Comparison of ENCODE assay signal across 18 cellular contexts in the genomic region with DNA sequence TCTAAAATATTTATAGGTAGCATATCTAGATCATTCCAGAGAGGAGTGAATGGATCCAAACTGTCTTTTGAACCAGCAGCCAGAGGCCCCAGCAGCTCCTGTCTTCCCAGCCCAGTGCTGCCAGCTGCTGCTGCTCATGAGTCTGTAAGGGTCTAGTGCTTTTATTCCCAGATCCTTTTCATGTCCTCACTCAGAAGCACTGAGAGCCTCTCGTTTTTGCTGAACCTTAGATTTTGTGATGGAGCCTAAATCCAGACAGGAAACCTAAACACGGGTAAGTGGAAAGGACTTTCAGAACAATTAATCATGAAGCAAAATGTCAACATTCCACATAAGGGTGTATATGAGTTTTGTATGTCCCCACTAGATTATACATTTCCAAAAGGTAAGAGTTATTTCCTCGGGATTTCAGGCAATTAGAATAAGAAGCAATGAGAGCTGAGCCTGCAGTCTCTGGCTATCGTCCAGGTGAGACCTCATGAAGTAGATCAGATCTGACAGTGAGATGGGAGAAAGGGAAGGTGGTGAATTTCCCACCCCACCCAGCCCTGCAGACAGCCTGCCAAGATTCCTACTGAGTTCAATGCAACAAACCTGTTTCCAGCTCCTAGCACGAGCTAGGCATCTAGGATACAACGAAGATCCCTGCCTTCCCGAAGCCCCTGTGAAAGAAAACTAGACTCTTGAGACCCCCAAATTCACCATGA.
DNase-seq lines count a peak whose midpoint lies in the region; TF ChIP-seq lines count a peak whose summit lies in the region.
"Had no signal": no experiment of that assay in that cellular context is flagged by ENCODE, and none has a peak within 500 bp of the region (broad histone marks: within the 10 kb centered on the region; RNA-seq: fewer than 3 reads in every experiment).

No MANE protein-coding gene starts in this region.

- no TSS peak for BruUV-seq in mammary epithelial cell (replicated peaks; lab: Mats Ljungman, UMichigan)
- BruUV-seq in MCF 10A (replicated peaks; lab: Mats Ljungman, UMichigan): no TSS peak

- POLR2A ChIA-PET in MCF 10A (lab: Yijun Ruan, JAX): interaction anchor here (0.5 to 15.3 kb wide), 9 partner anchors 19 to 866 kb away, joined by 3 to 336 read pairs (median 4); a partner anchor contains a TSS

- H3F3A ChIP-seq in smooth muscle cell (ENCODE audit: low read depth) (peaks cover 4% of the 10 kb centered on the region), MM.1S (ENCODE audit: insufficient read depth, low read length) (no peaks in the 10 kb centered on the region)

- no peaks in the 10 kb centered on the region for H3K36me3 ChIP-seq in mammary epithelial cell (ENCODE audit: insufficient read depth, low read length)
- no peaks in the 10 kb centered on the region for H3K36me3 ChIP-seq in Peyer's patch
- no peaks in the 10 kb centered on the region for H3K36me3 ChIP-seq in left ventricle myocardium inferior
- H3K36me3 ChIP-seq in smooth muscle cell (ENCODE audit: low read depth): no peaks in the 10 kb centered on the region
- no peaks in the 10 kb centered on the region for H3K36me3 ChIP-seq in MM.1S (replicated peaks; ENCODE audit: insufficient read depth, low read length)
- H3K36me3 ChIP-seq: ascending aorta, lower lobe of right lung had no signal

- H3K27ac ChIP-seq in mammary epithelial cell (ENCODE audit: insufficient read depth, low read depth, low read length) (no peak overlapping the region), Peyer's patch (no peak overlapping the region), left ventricle myocardium inferior (replicated peaks) (peak overlapping the region; percentile 53), smooth muscle cell (ENCODE audit: low read depth) (no peak overlapping the region), MM.1S (ENCODE audit: low read length) (no peak overlapping the region)
- H3K27ac ChIP-seq: ascending aorta, epithelial cell of prostate, KMS-11, lower lobe of right lung had no signal

- 84% methylated on average over 7 of the region's 7 CpGs for WGBS in mammary epithelial cell (ENCODE audit: low coverage, missing lambda C conversion rate)
- 58% methylated on average over 7 of the region's 7 CpGs for WGBS in smooth muscle cell (ENCODE audit: low lambda C conversion rate)

- H2AFZ ChIP-seq in mammary epithelial cell (ENCODE audit: low read depth, low read length) (peak overlapping the region; percentile 18), smooth muscle cell (ENCODE audit: low read depth) (peak overlapping the region; percentile 30), MM.1S (ENCODE audit: low read length) (no peak overlapping the region)

- no peak overlapping the region for H3K4me3 Mint-ChIP-seq in MCF 10A (ENCODE audit: unreplicated experiment)
- H3K4me3 Mint-ChIP-seq in activated naive CD8-positive, alpha-beta T cell treated with anti-CD3 and anti-CD28 coated beads for 36 hours: no peak overlapping the region
- H3K4me3 Mint-ChIP-seq: activated CD4-positive, alpha-beta T cell treated with anti-CD3 and anti-CD28 coated beads for 36 hours; T-helper 1 cell treated with Interleukin-12 subunit alpha and Interleukin-12 subunit beta and Interleukin-4 antibody, amounts not matched to agents 30 μg/mL and 1 μg/mL, for 36 hours had no signal

- no peak for TF ChIP-seq POLR2A in Peyer's patch (IDR thresholded peaks at IDR 0.05)

- CTCF ChIA-PET in mammary epithelial cell (lab: Charles Lee; ENCODE audit: low non-redundant PET): no interaction called here
- CTCF ChIA-PET in MCF 10A (lab: Yijun Ruan, JAX): interaction anchor here (0.6 to 5.6 kb wide), 4 partner anchors 173 to 539 kb away, joined by 3 to 100 read pairs (median 38); a partner anchor contains a TSS

- dilution Hi-C loops in mammary epithelial cell (cut with HindIII; ENCODE audit: low sequenced_read_pairs): no loop called here

- H3K27me3 Mint-ChIP-seq in MCF 10A (ENCODE audit: insufficient read depth, unreplicated experiment): no peaks in the 10 kb centered on the region
- no peaks in the 10 kb centered on the region for H3K27me3 Mint-ChIP-seq in activated naive CD8-positive, alpha-beta T cell treated with anti-CD3 and anti-CD28 coated beads for 36 hours
- H3K27me3 Mint-ChIP-seq: activated CD4-positive, alpha-beta T cell treated with anti-CD3 and anti-CD28 coated beads for 36 hours had no signal

- H3K4me1 ChIP-seq in mammary epithelial cell (ENCODE audit: insufficient read depth, low read length) (peaks cover 24% of the 10 kb centered on the region), Peyer's patch (peaks cover 0 to 11% (median 5%) of the 10 kb centered on the region in 4 donors), left ventricle myocardium inferior (peaks cover 76% of the 10 kb centered on the region), smooth muscle cell (ENCODE audit: low read depth) (peaks cover 16% of the 10 kb centered on the region), MM.1S (ENCODE audit: low read length) (peaks cover 4% of the 10 kb centered on the region; the same call in 1 of the 2 replicates)

- H3K27me3 ChIP-seq in mammary epithelial cell (ENCODE audit: insufficient read depth, low read length) (no peaks in the 10 kb centered on the region), Peyer's patch (no peaks in the 10 kb centered on the region), left ventricle myocardium inferior (ENCODE audit: low read depth) (no peaks in the 10 kb centered on the region), smooth muscle cell (ENCODE audit: low read depth) (no peaks in the 10 kb centered on the region), MM.1S (replicated peaks; ENCODE audit: insufficient read depth, low read length) (no peaks in the 10 kb centered on the region)
- H3K27me3 ChIP-seq: ascending aorta had no signal

- H3K9me3 ChIP-seq in mammary epithelial cell (replicated peaks; ENCODE audit: insufficient read depth, low read length): no peaks in the 10 kb centered on the region
- no peaks in the 10 kb centered on the region for H3K9me3 ChIP-seq in Peyer's patch
- H3K9me3 ChIP-seq in left ventricle myocardium inferior (replicated peaks): no peaks in the 10 kb centered on the region
- H3K9me3 ChIP-seq in smooth muscle cell (replicated peaks; ENCODE audit: low read depth): no peaks in the 10 kb centered on the region
- no peaks in the 10 kb centered on the region for H3K9me3 ChIP-seq in MM.1S (replicated peaks; ENCODE audit: insufficient read depth, low read length)
- H3K9me3 ChIP-seq: ascending aorta, lower lobe of right lung had no signal

- H3K79me2 ChIP-seq in mammary epithelial cell (ENCODE audit: insufficient read depth, low read length) (no peaks in the 10 kb centered on the region), smooth muscle cell (ENCODE audit: low read depth) (no peaks in the 10 kb centered on the region), MM.1S (ENCODE audit: low read length) (no peaks in the 10 kb centered on the region)

- H3K9me2 ChIP-seq in MM.1S (replicated peaks; ENCODE audit: insufficient read depth, low read length): no peaks in the 10 kb centered on the region

- peaks cover 26% of the 10 kb centered on the region for H3K4me1 Mint-ChIP-seq in MCF 10A (ENCODE audit: insufficient read depth, unreplicated experiment)
- H3K4me1 Mint-ChIP-seq in activated naive CD8-positive, alpha-beta T cell treated with anti-CD3 and anti-CD28 coated beads for 36 hours: peaks cover 11% of the 10 kb centered on the region

- no peaks in the 10 kb centered on the region for H3K9me3 Mint-ChIP-seq in MCF 10A (ENCODE audit: unreplicated experiment)
- H3K9me3 Mint-ChIP-seq in activated naive CD8-positive, alpha-beta T cell treated with anti-CD3 and anti-CD28 coated beads for 36 hours: no peaks in the 10 kb centered on the region
- H3K9me3 Mint-ChIP-seq: activated T-helper 2 cell treated with anti-CD3 and anti-CD28 coated beads, Interferon-gamma antibody, Interleukin-2, Interleukin-4, amounts not matched to agents 10 μg/mL and 5 μg/mL and 100 μg/mL, durations not matched to agents 14 hours and 24 hours and 36 hours; T-helper 1 cell treated with Interleukin-12 subunit alpha and Interleukin-12 subunit beta and Interleukin-4 antibody, amounts not matched to agents 30 μg/mL and 1 μg/mL, for 36 hours had no signal

- in situ Hi-C loops in mammary epithelial cell (cut with MboI; ENCODE audit: low sequenced_read_pairs in 2 of 2): loop anchor here (5.0 to 10.0 kb wide), 4 partner anchors 166 to 366 kb away; a partner anchor contains a TSS

- H4K20me1 ChIP-seq in mammary epithelial cell (ENCODE audit: insufficient read depth, low read length) (no peaks in the 10 kb centered on the region), smooth muscle cell (ENCODE audit: low read depth) (no peaks in the 10 kb centered on the region), MM.1S (ENCODE audit: insufficient read depth, low read length) (no peaks in the 10 kb centered on the region)

- H3K4me2 ChIP-seq in mammary epithelial cell (ENCODE audit: insufficient read depth, low read depth, low read length) (no peak overlapping the region), smooth muscle cell (no peak overlapping the region), MM.1S (ENCODE audit: low read depth, low read length) (no peak overlapping the region)
- H3K4me2 ChIP-seq: KMS-11 had no signal

- TF ChIP-seq CTCF in mammary epithelial cell (conservative IDR thresholded peaks at IDR 0.05 in 1 of 2, IDR thresholded peaks at IDR 0.05 in 1 of 2; ENCODE audit: extremely low read depth in 1 of 2, insufficient read depth in 1 of 2, low read depth in 1 of 2, low read length in 2 of 2) (no peak), MCF 10A (IDR thresholded peaks at IDR 0.05; ENCODE audit: unreplicated experiment) (no peak), Peyer's patch (IDR thresholded peaks at IDR 0.05) (no peak), left ventricle myocardium inferior (IDR thresholded peaks at IDR 0.05; ENCODE audit: borderline replicate concordance) (no peak), smooth muscle cell (IDR thresholded peaks at IDR 0.05; ENCODE audit: borderline replicate concordance, insufficient read depth, poor library complexity, severe bottlenecking) (no peak), MM.1S (IDR thresholded peaks at IDR 0.05; ENCODE audit: low read length) (no peak)

- H3K9ac ChIP-seq in mammary epithelial cell (ENCODE audit: insufficient read depth, low read length) (no peak overlapping the region), smooth muscle cell (ENCODE audit: low read depth) (no peak overlapping the region), MM.1S (ENCODE audit: low read length) (no peak overlapping the region)
- H3K9ac ChIP-seq: KMS-11 had no signal

- no peak overlapping the region for H3K27ac Mint-ChIP-seq in MCF 10A (ENCODE audit: low read depth, unreplicated experiment)
- H3K27ac Mint-ChIP-seq in activated naive CD8-positive, alpha-beta T cell treated with anti-CD3 and anti-CD28 coated beads for 36 hours: no peak overlapping the region
- H3K27ac Mint-ChIP-seq: activated CD4-positive, alpha-beta T cell treated with anti-CD3 and anti-CD28 coated beads for 36 hours; activated T-helper 2 cell treated with anti-CD3 and anti-CD28 coated beads, Interferon-gamma antibody, Interleukin-2, Interleukin-4, amounts not matched to agents 10 μg/mL and 5 μg/mL and 100 μg/mL, durations not matched to agents 14 hours and 24 hours and 36 hours; T-helper 1 cell treated with Interleukin-12 subunit alpha and Interleukin-12 subunit beta and Interleukin-4 antibody, amounts not matched to agents 30 μg/mL and 1 μg/mL, for 36 hours had no signal

- DNase-seq in mammary epithelial cell (no peak), MCF 10A (ENCODE audit: unreplicated experiment) (no peak), Peyer's patch (peak in 2 of 3 donors; percentile 7 to 24), left ventricle myocardium inferior (no peak), smooth muscle cell (lab: John Stamatoyannopoulos, UW; ENCODE audit: unreplicated experiment) (no peak), MM.1S (no peak)
- DNase-seq in central memory CD4-positive, alpha-beta T cell: no peak
- no peak for DNase-seq in activated naive CD8-positive, alpha-beta T cell treated with anti-CD3 and anti-CD28 coated beads for 36 hours
- DNase-seq: activated CD4-positive, alpha-beta T cell treated with anti-CD3 and anti-CD28 coated beads for 36 hours; hippocampal formation; NCI-H2081; occipital lobe had no signal

- intact Hi-C loops in mammary epithelial cell (cut with micrococcal nuclease) (loop anchor here (10.0 kb wide), 1 partner anchor 56 kb away; no protein-coding TSS in a partner anchor), MCF 10A (cut with micrococcal nuclease) (loop anchor here (10.0 kb wide), 1 partner anchor 536 kb away; no protein-coding TSS in a partner anchor), left ventricle myocardium inferior (cut with micrococcal nuclease) (loop anchor here (5.0 kb wide), 2 partner anchors 178 to 238 kb away; no protein-coding TSS in a partner anchor)

- no peaks in the 10 kb centered on the region for H3K36me3 Mint-ChIP-seq in MCF 10A (ENCODE audit: insufficient read depth, unreplicated experiment)
- H3K36me3 Mint-ChIP-seq in activated naive CD8-positive, alpha-beta T cell treated with anti-CD3 and anti-CD28 coated beads for 36 hours: no peaks in the 10 kb centered on the region

- H3K4me3 ChIP-seq in mammary epithelial cell (replicated peaks in 1 of 3; ENCODE audit: insufficient read depth in 1 of 3, low read depth in 2 of 3, low read length in 3 of 3) (no peak overlapping the region), Peyer's patch (no peak overlapping the region), left ventricle myocardium inferior (no peak overlapping the region), smooth muscle cell (no peak overlapping the region), MM.1S (ENCODE audit: low read length) (no peak overlapping the region)
- H3K4me3 ChIP-seq: ascending aorta, lower lobe of right lung had no signal

Comparison
In these comparisons a context has a peak if more than half of its experiments do, and no peak if none do; other contexts are left out.
1. DNase-seq: peak in Peyer's patch (2 of 3); none in mammary epithelial cell (single experiment), MCF 10A (single experiment), left ventricle myocardium inferior (single experiment), smooth muscle cell (single experiment), central memory CD4-positive, alpha-beta T cell (single experiment), MM.1S (single experiment) and activated naive CD8-positive, alpha-beta T cell treated with anti-CD3 and anti-CD28 coated beads for 36 hours (single experiment).